ENCODE assay signal across 25 cellular contexts in genomic region chr13:93766719-93767118, GRCh38.
A peak's percentile ranks its signal among the peaks of the same experiment; 100 is the strongest.
DNase-seq lines count a peak whose midpoint lies in the region; ATAC-seq, FAIRE-seq and TF ChIP-seq lines count a peak whose summit lies in the region.
"Had no signal": no experiment of that assay in that cellular context is flagged by ENCODE, and none has a peak within 500 bp of the region (broad histone marks: within the 10 kb centered on the region; RNA-seq: fewer than 3 reads in every experiment).

No MANE protein-coding gene starts in this region.

- H3K9me3 ChIP-seq in Caco-2 (peaks cover 15% of the 10 kb centered on the region; the same call in 1 of the 2 replicates), hepatocyte (ENCODE audit: low read depth) (no peaks in the 10 kb centered on the region), parathyroid adenoma (ENCODE audit: control insufficient read depth, low read length) (no peaks in the 10 kb centered on the region), stomach (no peaks in the 10 kb centered on the region)
- H3K9me3 ChIP-seq: MG63 had no signal

- WGBS in hepatocyte (ENCODE audit: low lambda C conversion rate, missing lambda C conversion rate): 25% methylated on average over 3 of the region's 3 CpGs
- WGBS in stomach, 5 donors: 36 to 62% (median 54%) methylated on average over 3 of the region's 3 CpGs

- TF ChIP-seq EP300 in stomach (IDR thresholded peaks at IDR 0.05): no peak

- H3K4me2 ChIP-seq in hepatocyte (peak overlapping the region; percentile 67), parathyroid adenoma (ENCODE audit: low read length) (peak overlapping the region; percentile 27)

- H3K27me3 Mint-ChIP-seq in Caco-2 (ENCODE audit: insufficient read depth, unreplicated experiment): no peaks in the 10 kb centered on the region
- H3K27me3 Mint-ChIP-seq: B cell had no signal

- peaks cover 7% of the 10 kb centered on the region for H3K36me3 Mint-ChIP-seq in Caco-2 (ENCODE audit: insufficient read depth, unreplicated experiment)
- H3K36me3 Mint-ChIP-seq: CD8-positive, alpha-beta T cell had no signal

- no peak for FAIRE-seq in frontal cortex (lab: Jason Lieb, UNC)
- FAIRE-seq: GM12892 had no signal

- no peaks in the 10 kb centered on the region for H3K79me2 ChIP-seq in hepatocyte
- no peaks in the 10 kb centered on the region for H3K79me2 ChIP-seq in parathyroid adenoma

- in situ Hi-C loops in brain microvascular endothelial cell (cut with HindIII; ENCODE audit: low pct_ligation_motif_present, low sequenced_read_pairs): no loop called here

- BruUV-seq in Caco-2 (replicated peaks; lab: Mats Ljungman, UMichigan): no TSS peak

- H3K9me2 ChIP-seq in hepatocyte (replicated peaks; ENCODE audit: insufficient read depth): no peaks in the 10 kb centered on the region

- TF ChIP-seq CTCF in Caco-2 (IDR thresholded peaks at IDR 0.05; ENCODE audit: insufficient read depth in 1 of 2, low read depth in 1 of 2, low read length in 1 of 2, severe bottlenecking in 1 of 2, unreplicated experiment in 1 of 2): no peak
- TF ChIP-seq CTCF in brain microvascular endothelial cell (IDR thresholded peaks at IDR 0.05; ENCODE audit: low read depth, low read length, missing control alignments): no peak
- TF ChIP-seq CTCF in hepatocyte (IDR thresholded peaks at IDR 0.05; ENCODE audit: poor library complexity): no peak
- no peak for TF ChIP-seq CTCF in parathyroid adenoma (IDR thresholded peaks at IDR 0.05)
- TF ChIP-seq CTCF in stomach (IDR thresholded peaks at IDR 0.05): no peak

- no peak overlapping the region for H3K9ac ChIP-seq in parathyroid adenoma

- H3K27me3 ChIP-seq in Caco-2 (replicated peaks; ENCODE audit: control insufficient read depth, insufficient read depth, low read length) (no peaks in the 10 kb centered on the region), brain microvascular endothelial cell (replicated peaks) (no peaks in the 10 kb centered on the region), hepatocyte (no peaks in the 10 kb centered on the region), parathyroid adenoma (ENCODE audit: control insufficient read depth, insufficient read depth, low read length) (no peaks in the 10 kb centered on the region), stomach (no peaks in the 10 kb centered on the region)
- H3K27me3 ChIP-seq: MG63 had no signal

- no peak for ATAC-seq in HG02973 (IDR thresholded peaks at IDR 0.05; ENCODE audit: unreplicated experiment)
- ATAC-seq: CD8-positive, alpha-beta T cell; HCT116; PC-3; SK-N-SH treated with all-trans-retinoic acid at 6 μM for 48 hours had no signal

- CTCF ChIA-PET in Caco-2 (lab: Charles Lee): no interaction called here

- H3K4me1 Mint-ChIP-seq in Caco-2 (ENCODE audit: low read depth, unreplicated experiment): peaks cover 20% of the 10 kb centered on the region
- H3K4me1 Mint-ChIP-seq: B cell had no signal

- H3K4me3 ChIP-seq in Caco-2 (ENCODE audit: low read depth, low read length) (no peak overlapping the region), brain microvascular endothelial cell (ENCODE audit: low read depth, low read length) (no peak overlapping the region), hepatocyte (no peak overlapping the region), parathyroid adenoma (ENCODE audit: low read depth, low read length) (peak overlapping the region; percentile 28), stomach (no peak overlapping the region)
- H3K4me3 ChIP-seq: MG63 had no signal

- intact Hi-C loops in Caco-2 (cut with micrococcal nuclease; ENCODE audit: unreplicated experiment) (loop anchor here (1.0 kb wide), 1 partner anchor 9 kb away; no protein-coding TSS in a partner anchor), stomach (cut with DNase I; ENCODE audit: low total_unique reads) (no loop called here)

- H4K20me1 ChIP-seq in hepatocyte (ENCODE audit: insufficient read depth, poor library complexity, severe bottlenecking): no peaks in the 10 kb centered on the region

- peak overlapping the region; percentile 49 for H3K4me3 Mint-ChIP-seq in Caco-2 (ENCODE audit: unreplicated experiment)
- H3K4me3 Mint-ChIP-seq: B cell; CD8-positive, alpha-beta T cell had no signal

- H3K4me1 ChIP-seq in Caco-2 (peaks cover 38% of the 10 kb centered on the region), hepatocyte (ENCODE audit: insufficient read depth) (peaks cover 28% of the 10 kb centered on the region), parathyroid adenoma (peaks cover 7% of the 10 kb centered on the region), stomach (no peaks in the 10 kb centered on the region)

- H3K36me3 ChIP-seq in Caco-2 (ENCODE audit: control insufficient read depth, insufficient read depth, low read length) (no peaks in the 10 kb centered on the region), brain microvascular endothelial cell (replicated peaks) (no peaks in the 10 kb centered on the region), hepatocyte (replicated peaks; ENCODE audit: insufficient read depth, low read depth) (no peaks in the 10 kb centered on the region), parathyroid adenoma (ENCODE audit: control insufficient read depth, insufficient read depth, low read length) (no peaks in the 10 kb centered on the region), stomach (no peaks in the 10 kb centered on the region)
- H3K36me3 ChIP-seq: MG63 had no signal

- H2AFZ ChIP-seq in hepatocyte (no peak overlapping the region), parathyroid adenoma (no peak overlapping the region)

- POLR2A ChIA-PET in Caco-2 (lab: Charles Lee): no interaction called here

- H3K27ac ChIP-seq in brain microvascular endothelial cell: peak overlapping the region; percentile 32
- H3K27ac ChIP-seq in hepatocyte: peak overlapping the region; percentile 76
- no peak overlapping the region for H3K27ac ChIP-seq in parathyroid adenoma
- no peak overlapping the region for H3K27ac ChIP-seq in stomach
- H3K27ac ChIP-seq: C4-2B had no signal

- H3K9me3 Mint-ChIP-seq in Caco-2 (ENCODE audit: unreplicated experiment): peaks cover 11% of the 10 kb centered on the region
- H3K9me3 Mint-ChIP-seq: CD8-positive, alpha-beta T cell had no signal

- no peak for TF ChIP-seq POLR2A in stomach (IDR thresholded peaks at IDR 0.05)

- H3K27ac Mint-ChIP-seq in Caco-2 (ENCODE audit: unreplicated experiment): peak overlapping the region; percentile 8
- H3K27ac Mint-ChIP-seq: B cell; CD8-positive, alpha-beta T cell had no signal

- DNase-seq in Caco-2 (no peak), brain microvascular endothelial cell (no peak), hepatocyte (ENCODE audit: low spot score) (no peak), stomach (no peak), frontal cortex (ENCODE audit: low spot score in 2 of 2) (no peak), UCSD-AML1 (lab: John Stamatoyannopoulos, UW; ENCODE audit: unreplicated experiment) (no peak)
- DNase-seq: CD8-positive, alpha-beta T cell; DMS79 treated with DMSO at 0.1 percent for 48 hours; KG1; MG63; NCI-H1105 treated with DMSO at 0.1 percent for 48 hours; NCI-H146; NCI-H1930; NCI-H2107; NCI-H524; NCI-H748 treated with DMSO at 0.1 percent for 48 hours; NK-92 treated with Interleukin-12 subunit alpha and Interleukin-12 subunit beta, amount 100 ng/mL, for 24 hours; PC-3 had no signal

Comparison
In these comparisons a context has a peak if more than half of its experiments do, and no peak if none do; other contexts are left out.
1. H3K27ac ChIP-seq: peak in brain microvascular endothelial cell (single experiment) and hepatocyte (single experiment); none in parathyroid adenoma (single experiment) and stomach (0 of 5).